Comparison of ENCODE assay signal across 1 cellular context in the genomic region with DNA sequence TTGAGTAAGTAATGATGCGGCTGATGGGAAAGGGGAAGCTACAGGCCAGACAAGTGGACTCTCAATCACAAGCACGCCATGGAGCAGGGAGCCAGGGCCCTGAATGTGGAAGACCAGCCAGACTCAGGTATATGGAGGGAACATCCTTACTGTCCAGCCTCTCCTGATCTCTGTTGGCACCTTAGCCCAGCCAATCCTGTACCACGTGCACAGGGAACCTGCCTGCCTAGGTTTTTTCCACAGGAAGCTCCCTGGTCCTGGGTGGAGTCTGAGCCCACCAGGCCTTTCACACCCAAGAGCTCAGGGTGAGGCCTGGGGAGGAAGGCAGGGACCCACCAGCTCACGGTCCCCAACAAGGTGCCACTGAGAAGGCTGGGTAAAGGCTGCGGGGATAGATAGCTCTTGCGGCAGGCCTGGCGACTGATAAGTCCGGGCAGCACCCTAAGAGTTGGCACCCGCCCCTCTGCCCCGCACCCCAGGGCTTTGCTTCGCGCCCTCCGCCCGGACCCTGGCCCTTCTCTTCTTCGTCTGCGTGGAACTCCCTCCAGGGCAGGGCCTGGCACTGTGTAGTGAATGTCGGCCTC.
TF ChIP-seq lines count a peak whose summit lies in the region.

No MANE protein-coding gene starts in this region.

TF ChIP-seq in SK-N-SH treated with all-trans-retinoic acid at 6 μM for 48 hours, 23 proteins besides CTCF, POLR2A, EP300 and RAD21 (continued from another document):
- TF ChIP-seq, protein P1, sequence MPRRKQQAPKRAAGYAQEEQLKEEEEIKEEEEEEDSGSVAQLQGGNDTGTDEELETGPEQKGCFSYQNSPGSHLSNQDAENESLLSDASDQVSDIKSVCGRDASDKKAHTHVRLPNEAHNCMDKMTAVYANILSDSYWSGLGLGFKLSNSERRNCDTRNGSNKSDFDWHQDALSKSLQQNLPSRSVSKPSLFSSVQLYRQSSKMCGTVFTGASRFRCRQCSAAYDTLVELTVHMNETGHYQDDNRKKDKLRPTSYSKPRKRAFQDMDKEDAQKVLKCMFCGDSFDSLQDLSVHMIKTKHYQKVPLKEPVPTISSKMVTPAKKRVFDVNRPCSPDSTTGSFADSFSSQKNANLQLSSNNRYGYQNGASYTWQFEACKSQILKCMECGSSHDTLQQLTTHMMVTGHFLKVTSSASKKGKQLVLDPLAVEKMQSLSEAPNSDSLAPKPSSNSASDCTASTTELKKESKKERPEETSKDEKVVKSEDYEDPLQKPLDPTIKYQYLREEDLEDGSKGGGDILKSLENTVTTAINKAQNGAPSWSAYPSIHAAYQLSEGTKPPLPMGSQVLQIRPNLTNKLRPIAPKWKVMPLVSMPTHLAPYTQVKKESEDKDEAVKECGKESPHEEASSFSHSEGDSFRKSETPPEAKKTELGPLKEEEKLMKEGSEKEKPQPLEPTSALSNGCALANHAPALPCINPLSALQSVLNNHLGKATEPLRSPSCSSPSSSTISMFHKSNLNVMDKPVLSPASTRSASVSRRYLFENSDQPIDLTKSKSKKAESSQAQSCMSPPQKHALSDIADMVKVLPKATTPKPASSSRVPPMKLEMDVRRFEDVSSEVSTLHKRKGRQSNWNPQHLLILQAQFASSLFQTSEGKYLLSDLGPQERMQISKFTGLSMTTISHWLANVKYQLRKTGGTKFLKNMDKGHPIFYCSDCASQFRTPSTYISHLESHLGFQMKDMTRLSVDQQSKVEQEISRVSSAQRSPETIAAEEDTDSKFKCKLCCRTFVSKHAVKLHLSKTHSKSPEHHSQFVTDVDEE (CRISPR knock-in tag; IDR thresholded peaks at IDR 0.05) = no peak
- no peak for TF ChIP-seq ARNTL (CRISPR knock-in tag; IDR thresholded peaks at IDR 0.05; ENCODE audit: borderline replicate concordance, low read depth)
- TF ChIP-seq, protein P2, sequence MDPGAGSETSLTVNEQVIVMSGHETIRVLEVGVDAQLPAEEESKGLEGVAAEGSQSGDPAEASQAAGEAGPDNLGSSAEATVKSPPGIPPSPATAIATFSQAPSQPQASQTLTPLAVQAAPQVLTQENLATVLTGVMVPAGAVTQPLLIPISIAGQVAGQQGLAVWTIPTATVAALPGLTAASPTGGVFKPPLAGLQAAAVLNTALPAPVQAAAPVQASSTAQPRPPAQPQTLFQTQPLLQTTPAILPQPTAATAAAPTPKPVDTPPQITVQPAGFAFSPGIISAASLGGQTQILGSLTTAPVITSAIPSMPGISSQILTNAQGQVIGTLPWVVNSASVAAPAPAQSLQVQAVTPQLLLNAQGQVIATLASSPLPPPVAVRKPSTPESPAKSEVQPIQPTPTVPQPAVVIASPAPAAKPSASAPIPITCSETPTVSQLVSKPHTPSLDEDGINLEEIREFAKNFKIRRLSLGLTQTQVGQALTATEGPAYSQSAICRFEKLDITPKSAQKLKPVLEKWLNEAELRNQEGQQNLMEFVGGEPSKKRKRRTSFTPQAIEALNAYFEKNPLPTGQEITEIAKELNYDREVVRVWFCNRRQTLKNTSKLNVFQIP (CRISPR knock-in tag; IDR thresholded peaks at IDR 0.05; ENCODE audit: borderline replicate concordance, low read depth) = no peak
- TF ChIP-seq, protein P3, sequence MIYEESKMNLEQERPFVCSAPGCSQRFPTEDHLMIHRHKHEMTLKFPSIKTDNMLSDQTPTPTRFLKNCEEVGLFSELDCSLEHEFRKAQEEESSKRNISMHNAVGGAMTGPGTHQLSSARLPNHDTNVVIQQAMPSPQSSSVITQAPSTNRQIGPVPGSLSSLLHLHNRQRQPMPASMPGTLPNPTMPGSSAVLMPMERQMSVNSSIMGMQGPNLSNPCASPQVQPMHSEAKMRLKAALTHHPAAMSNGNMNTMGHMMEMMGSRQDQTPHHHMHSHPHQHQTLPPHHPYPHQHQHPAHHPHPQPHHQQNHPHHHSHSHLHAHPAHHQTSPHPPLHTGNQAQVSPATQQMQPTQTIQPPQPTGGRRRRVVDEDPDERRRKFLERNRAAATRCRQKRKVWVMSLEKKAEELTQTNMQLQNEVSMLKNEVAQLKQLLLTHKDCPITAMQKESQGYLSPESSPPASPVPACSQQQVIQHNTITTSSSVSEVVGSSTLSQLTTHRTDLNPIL (CRISPR knock-in tag; IDR thresholded peaks at IDR 0.05; ENCODE audit: low read depth) = no peak
- no peak for TF ChIP-seq GLIS3 (CRISPR knock-in tag; IDR thresholded peaks at IDR 0.05)
- no peak for TF ChIP-seq PPARA (CRISPR knock-in tag; IDR thresholded peaks at IDR 0.05; ENCODE audit: borderline replicate concordance)
- TF ChIP-seq ESRRG (CRISPR knock-in tag; IDR thresholded peaks at IDR 0.05) = no peak
- TF ChIP-seq RARB (CRISPR knock-in tag; IDR thresholded peaks at IDR 0.05) = no peak
- no peak for TF ChIP-seq ISL1 (CRISPR knock-in tag; IDR thresholded peaks at IDR 0.05)
